ENCODE assay signal across 1 cellular context in genomic region chr9:93908591-93909241, GRCh38.
TF ChIP-seq lines count a peak whose summit lies in the region.

No MANE protein-coding gene starts in this region.

TF ChIP-seq in HepG2, 621 proteins besides CTCF, POLR2A, EP300 and RAD21 (continued from another document):
- TF ChIP-seq, protein P1, sequence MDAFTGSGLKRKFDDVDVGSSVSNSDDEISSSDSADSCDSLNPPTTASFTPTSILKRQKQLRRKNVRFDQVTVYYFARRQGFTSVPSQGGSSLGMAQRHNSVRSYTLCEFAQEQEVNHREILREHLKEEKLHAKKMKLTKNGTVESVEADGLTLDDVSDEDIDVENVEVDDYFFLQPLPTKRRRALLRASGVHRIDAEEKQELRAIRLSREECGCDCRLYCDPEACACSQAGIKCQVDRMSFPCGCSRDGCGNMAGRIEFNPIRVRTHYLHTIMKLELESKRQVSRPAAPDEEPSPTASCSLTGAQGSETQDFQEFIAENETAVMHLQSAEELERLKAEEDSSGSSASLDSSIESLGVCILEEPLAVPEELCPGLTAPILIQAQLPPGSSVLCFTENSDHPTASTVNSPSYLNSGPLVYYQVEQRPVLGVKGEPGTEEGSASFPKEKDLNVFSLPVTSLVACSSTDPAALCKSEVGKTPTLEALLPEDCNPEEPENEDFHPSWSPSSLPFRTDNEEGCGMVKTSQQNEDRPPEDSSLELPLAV (CRISPR knock-in tag; conservative IDR thresholded peaks at IDR 0.05; ENCODE audit: low read depth): no peak
- no peak for TF ChIP-seq MATR3 (CRISPR knock-in tag; IDR thresholded peaks at IDR 0.05)
- TF ChIP-seq ZNF841 (CRISPR knock-in tag; IDR thresholded peaks at IDR 0.05; ENCODE audit: borderline replicate concordance): no peak
- TF ChIP-seq ZNF710 (CRISPR knock-in tag; IDR thresholded peaks at IDR 0.05; ENCODE audit: borderline replicate concordance): no peak
- no peak for TF ChIP-seq ZNF354B (CRISPR knock-in tag; IDR thresholded peaks at IDR 0.05)
